Comparison of ENCODE assay signal across 8 cellular contexts in genomic region chr17:82204831-82205719, GRCh38. TPM values are rescaled to one million over a fixed set of nuclear protein-coding genes. Genes with fewer than 3 reads are reported as not detected.
DNase-seq lines count a peak whose midpoint lies in the region; ATAC-seq and TF ChIP-seq lines count a peak whose summit lies in the region.

No MANE protein-coding gene starts in this region.

- no peaks in the 10 kb centered on the region for H3K9me3 ChIP-seq in effector memory CD4-positive, alpha-beta T cell (ENCODE audit: control insufficient read depth, low read length)
- H3K9me3 ChIP-seq in psoas muscle = no peaks in the 10 kb centered on the region

- WGBS in psoas muscle, 3 donors = 63 to 73% (median 63%) methylated on average over 25 of the region's 25 CpGs

- peak; percentile 35 to 56 (median 46) for ATAC-seq in psoas muscle
- ATAC-seq in GM21423 (IDR thresholded peaks at IDR 0.05; ENCODE audit: unreplicated experiment) = no peak

- H3K27me3 ChIP-seq in effector memory CD4-positive, alpha-beta T cell (replicated peaks; ENCODE audit: control insufficient read depth, insufficient read depth, low read length, poor library complexity, severe bottlenecking) = no peaks in the 10 kb centered on the region
- no peaks in the 10 kb centered on the region for H3K27me3 ChIP-seq in psoas muscle (ENCODE audit: insufficient read depth in 3 of 3, low read length in 2 of 3)

- H3K4me3 ChIP-seq in effector memory CD4-positive, alpha-beta T cell (ENCODE audit: insufficient read depth, low read depth, low read length, poor library complexity, severe bottlenecking) = no peak overlapping the region
- H3K4me3 ChIP-seq in psoas muscle = no peak overlapping the region

- peaks cover 25% of the 10 kb centered on the region for H3K4me1 ChIP-seq in effector memory CD4-positive, alpha-beta T cell (ENCODE audit: control insufficient read depth, insufficient read depth, low read length, poor library complexity, severe bottlenecking)
- H3K4me1 ChIP-seq in psoas muscle = peaks cover 5% of the 10 kb centered on the region

- H3K27ac ChIP-seq in effector memory CD4-positive, alpha-beta T cell (ENCODE audit: insufficient read depth, low read length, poor library complexity, severe bottlenecking) = peak overlapping the region; percentile 78
- no peak overlapping the region for H3K27ac ChIP-seq in psoas muscle

- intact Hi-C loops in psoas muscle (cut with DNase I) = loop anchor here in 1 of 2 donors (5.0 kb wide), 1 partner anchor 97 kb away; no protein-coding TSS in a partner anchor

- no peaks in the 10 kb centered on the region for H3K36me3 ChIP-seq in effector memory CD4-positive, alpha-beta T cell (ENCODE audit: control insufficient read depth, insufficient read depth, low read length)
- peaks cover 0 to 18% of the 10 kb centered on the region in 2 donors for H3K36me3 ChIP-seq in psoas muscle (ENCODE audit: insufficient read depth in 1 of 2, low read depth in 1 of 2)

- TF ChIP-seq CTCF in psoas muscle (IDR thresholded peaks at IDR 0.05) = no peak

- peak; percentile 13 for DNase-seq in stimulated activated naive CD4-positive, alpha-beta T cell treated with Interleukin-2 at 50 U/mL for 16 hours (lab: John Stamatoyannopoulos, UW)
- DNase-seq in stimulated activated naive CD4-positive, alpha-beta T cell (lab: John Stamatoyannopoulos, UW) = no peak
- DNase-seq in RPMI8226 (peak; percentile 50), psoas muscle (no peak), superior temporal gyrus (ENCODE audit: extremely low spot score) (no peak), GM19240 (ENCODE audit: insufficient read length, low spot score) (no peak)
- DNase-seq in effector memory CD4-positive, alpha-beta T cell = no peak

RNA-seq across cellular contexts. Expression of gene CCDC57, which starts 7.6 kb away (rescaled TPM):
- 10 to 100 TPM; 10.2 to 15.3 (median 12.4) TPM for total RNA-seq in psoas muscle
- polyA plus RNA-seq in psoas muscle = 10 to 100 TPM in 1 of 3 donors, 1 to 10 TPM in 2; 7.2 to 11.1 (median 8.6) TPM

RNA-seq across cellular contexts. Expression of gene SLC16A3, which starts 23.8 kb away (rescaled TPM):
- 100 to 1,000 TPM in 2 of 4 donors, 10 to 100 TPM in 2; 18.6 to 182 (median 70.1) TPM for total RNA-seq in psoas muscle
- polyA plus RNA-seq in psoas muscle = 100 to 1,000 TPM; 102 to 263 (median 128) TPM

Comparison
In these comparisons a context has a peak if more than half of its experiments do, and no peak if none do; other contexts are left out.
1. DNase-seq: peak in stimulated activated naive CD4-positive, alpha-beta T cell treated with Interleukin-2 at 50 U/mL for 16 hours (single experiment) and RPMI8226 (single experiment); none in stimulated activated naive CD4-positive, alpha-beta T cell (0 of 6), effector memory CD4-positive, alpha-beta T cell (0 of 3), psoas muscle (0 of 2), superior temporal gyrus (single experiment) and GM19240 (single experiment).